In genomic region chr16:89530401-89531381, GRCh38 we compare ENCODE assay signal across 2 cellular contexts.
TF ChIP-seq lines count a peak whose summit lies in the region.

No MANE protein-coding gene starts in this region.

TF ChIP-seq in GM12891, 5 proteins besides CTCF, POLR2A, EP300 and RAD21:
- TF ChIP-seq TAF1 (IDR thresholded peaks at IDR 0.05; ENCODE audit: low read depth, low read length) (no peak), SPI1 (IDR thresholded peaks at IDR 0.05; ENCODE audit: low read depth, low read length) (no peak)
TF ChIP-seq in GM12891: peak in this region for 0.

TF ChIP-seq in GM12878, 131 proteins besides CTCF, POLR2A, EP300 and RAD21:
- no peak for TF ChIP-seq NFIC (IDR thresholded peaks at IDR 0.05; ENCODE audit: low read depth, low read length)
- TF ChIP-seq, protein P1, sequence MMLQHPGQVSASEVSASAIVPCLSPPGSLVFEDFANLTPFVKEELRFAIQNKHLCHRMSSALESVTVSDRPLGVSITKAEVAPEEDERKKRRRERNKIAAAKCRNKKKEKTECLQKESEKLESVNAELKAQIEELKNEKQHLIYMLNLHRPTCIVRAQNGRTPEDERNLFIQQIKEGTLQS (IDR thresholded peaks at IDR 0.05; ENCODE audit: borderline replicate concordance, extremely low read depth, low read depth, low read length): no peak
- TF ChIP-seq HDAC2 (IDR thresholded peaks at IDR 0.05): no peak
- TF ChIP-seq, protein P2, sequence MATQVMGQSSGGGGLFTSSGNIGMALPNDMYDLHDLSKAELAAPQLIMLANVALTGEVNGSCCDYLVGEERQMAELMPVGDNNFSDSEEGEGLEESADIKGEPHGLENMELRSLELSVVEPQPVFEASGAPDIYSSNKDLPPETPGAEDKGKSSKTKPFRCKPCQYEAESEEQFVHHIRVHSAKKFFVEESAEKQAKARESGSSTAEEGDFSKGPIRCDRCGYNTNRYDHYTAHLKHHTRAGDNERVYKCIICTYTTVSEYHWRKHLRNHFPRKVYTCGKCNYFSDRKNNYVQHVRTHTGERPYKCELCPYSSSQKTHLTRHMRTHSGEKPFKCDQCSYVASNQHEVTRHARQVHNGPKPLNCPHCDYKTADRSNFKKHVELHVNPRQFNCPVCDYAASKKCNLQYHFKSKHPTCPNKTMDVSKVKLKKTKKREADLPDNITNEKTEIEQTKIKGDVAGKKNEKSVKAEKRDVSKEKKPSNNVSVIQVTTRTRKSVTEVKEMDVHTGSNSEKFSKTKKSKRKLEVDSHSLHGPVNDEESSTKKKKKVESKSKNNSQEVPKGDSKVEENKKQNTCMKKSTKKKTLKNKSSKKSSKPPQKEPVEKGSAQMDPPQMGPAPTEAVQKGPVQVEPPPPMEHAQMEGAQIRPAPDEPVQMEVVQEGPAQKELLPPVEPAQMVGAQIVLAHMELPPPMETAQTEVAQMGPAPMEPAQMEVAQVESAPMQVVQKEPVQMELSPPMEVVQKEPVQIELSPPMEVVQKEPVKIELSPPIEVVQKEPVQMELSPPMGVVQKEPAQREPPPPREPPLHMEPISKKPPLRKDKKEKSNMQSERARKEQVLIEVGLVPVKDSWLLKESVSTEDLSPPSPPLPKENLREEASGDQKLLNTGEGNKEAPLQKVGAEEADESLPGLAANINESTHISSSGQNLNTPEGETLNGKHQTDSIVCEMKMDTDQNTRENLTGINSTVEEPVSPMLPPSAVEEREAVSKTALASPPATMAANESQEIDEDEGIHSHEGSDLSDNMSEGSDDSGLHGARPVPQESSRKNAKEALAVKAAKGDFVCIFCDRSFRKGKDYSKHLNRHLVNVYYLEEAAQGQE (IDR thresholded peaks at IDR 0.05; ENCODE audit: low read depth, low read length): no peak
- TF ChIP-seq RBBP5 (conservative IDR thresholded peaks at IDR 0.05): no peak
- no peak for TF ChIP-seq MTA2 (IDR thresholded peaks at IDR 0.05; ENCODE audit: low read depth)
- no peak for TF ChIP-seq NR2C1 (IDR thresholded peaks at IDR 0.05)
